In the genomic region with DNA sequence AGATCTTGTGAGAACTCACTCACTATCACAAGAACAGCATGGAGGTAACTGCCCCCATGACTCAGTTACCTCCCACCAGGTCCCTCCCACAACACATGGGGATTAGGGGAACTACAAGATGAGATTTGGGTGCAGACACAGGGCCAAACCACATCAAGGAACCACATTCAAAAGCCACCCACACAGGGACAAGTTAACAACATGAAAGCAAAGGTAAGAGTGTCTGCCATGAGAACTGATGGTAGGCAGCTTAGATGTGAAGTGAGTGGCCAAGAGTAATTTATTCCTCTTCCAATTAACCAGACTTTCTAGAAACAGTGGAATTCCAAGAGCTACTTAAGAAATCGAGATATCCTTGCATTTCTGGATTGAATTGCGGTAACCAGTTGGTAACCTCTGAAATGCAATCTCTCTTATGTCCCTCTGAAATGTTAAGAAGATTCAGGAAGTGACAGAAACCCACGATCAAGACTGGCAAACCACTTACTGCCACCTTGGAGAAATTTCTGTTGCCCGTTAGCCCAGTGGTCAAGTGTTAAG, we compare ENCODE assay signal across 10 cellular contexts.
DNase-seq lines count a peak whose midpoint lies in the region; ATAC-seq and TF ChIP-seq lines count a peak whose summit lies in the region.
"Had no signal": no experiment of that assay in that cellular context is flagged by ENCODE, and none has a peak within 500 bp of the region (broad histone marks: within the 10 kb centered on the region; RNA-seq: fewer than 3 reads in every experiment).

No MANE protein-coding gene starts in this region.

- no peak for TF ChIP-seq POLR2A in thyroid gland (IDR thresholded peaks at IDR 0.05)

- no peaks in the 10 kb centered on the region for H3K4me1 ChIP-seq in thyroid gland
- H3K4me1 ChIP-seq: psoas muscle had no signal

- H3K36me3 ChIP-seq in thyroid gland = no peaks in the 10 kb centered on the region

- no peaks in the 10 kb centered on the region for H3K9me3 ChIP-seq in thyroid gland
- H3K9me3 ChIP-seq: psoas muscle had no signal

- no peak overlapping the region for H3K27ac Mint-ChIP-seq in type B pancreatic cell

- H3K4me3 ChIP-seq in thyroid gland (replicated peaks in 1 of 3) = no peak overlapping the region
- H3K4me3 ChIP-seq: psoas muscle had no signal

- intact Hi-C loops in thyroid gland (cut with DNase I) = no loop called here

- H3K4me3 Mint-ChIP-seq in type B pancreatic cell = no peak overlapping the region

- no peak overlapping the region for H3K27ac ChIP-seq in thyroid gland
- H3K27ac ChIP-seq: psoas muscle had no signal

- H3K9me3 Mint-ChIP-seq in type B pancreatic cell = peaks cover 12% of the 10 kb centered on the region

- H3K4me1 Mint-ChIP-seq in type B pancreatic cell (ENCODE audit: unreplicated experiment) = no peaks in the 10 kb centered on the region

- no peaks in the 10 kb centered on the region for H3K27me3 ChIP-seq in thyroid gland

- TF ChIP-seq CTCF in type B pancreatic cell (conservative IDR thresholded peaks at IDR 0.05) = no peak
- TF ChIP-seq CTCF in thyroid gland (IDR thresholded peaks at IDR 0.05) = no peak

- 95 to 96% methylated on average over 4 of the region's 4 CpGs for WGBS in thyroid gland, 2 donors

- H3K36me3 Mint-ChIP-seq in type B pancreatic cell = no peaks in the 10 kb centered on the region

- peak; percentile 14 to 21 for DNase-seq in activated CD8-positive, alpha-beta memory T cell treated with anti-CD3 and anti-CD28 coated beads for 1 hour (ENCODE audit: extremely low read depth in 1 of 2, low read depth in 1 of 2)
- peak; percentile 27 for DNase-seq in effector CD8-positive, alpha-beta T cell (lab: John Stamatoyannopoulos, UW)
- DNase-seq in stimulated activated naive CD4-positive, alpha-beta T cell (lab: John Stamatoyannopoulos, UW) = peak; percentile 11 to 63 (median 56)
- no peak for DNase-seq in type B pancreatic cell (ENCODE audit: extremely low spot score, unreplicated experiment)
- DNase-seq in glomerular visceral epithelial cell (ENCODE audit: extremely low spot score) = no peak
- DNase-seq in thyroid gland = no peak
- DNase-seq: psoas muscle had no signal

- H3K27me3 Mint-ChIP-seq in type B pancreatic cell = peaks cover 8% of the 10 kb centered on the region

- ATAC-seq in HG02885 (IDR thresholded peaks at IDR 0.05; ENCODE audit: poor library complexity, unreplicated experiment) (peak; percentile 82), HG03571 (IDR thresholded peaks at IDR 0.05; ENCODE audit: unreplicated experiment) (no peak)
- ATAC-seq: HepG2, psoas muscle had no signal

Comparison
In these comparisons a context has a peak if more than half of its experiments do, and no peak if none do; other contexts are left out.
1. DNase-seq: peak in activated CD8-positive, alpha-beta memory T cell treated with anti-CD3 and anti-CD28 coated beads for 1 hour (2 of 2), effector CD8-positive, alpha-beta T cell (single experiment) and stimulated activated naive CD4-positive, alpha-beta T cell (6 of 6); none in type B pancreatic cell (single experiment), glomerular visceral epithelial cell (single experiment) and thyroid gland (0 of 2).